ENCODE assay signal across 1 cellular context in genomic region chr10:102403115-102403514, GRCh38.
TF ChIP-seq lines count a peak whose summit lies in the region.

No MANE protein-coding gene starts in this region.

TF ChIP-seq in K562, 482 proteins besides CTCF, POLR2A, EP300 and RAD21:
- TF ChIP-seq RCOR1 (IDR thresholded peaks at IDR 0.05; ENCODE audit: borderline replicate concordance in 1 of 2, low read depth in 2 of 2, low read length in 2 of 2) (no peak), ZBTB33 (CRISPR knock-in tag; IDR thresholded peaks at IDR 0.05) (0 out of 2 replicates have a peak, but pooled peaks have one; percentile 50), POLR2G (IDR thresholded peaks at IDR 0.05; ENCODE audit: low read depth, low read length) (peak; percentile 47; the same call in 1 of the 2 replicates), MNT (conservative IDR thresholded peaks at IDR 0.05) (no peak)
TF ChIP-seq in K562: peak in this region for 2.
